2 cellular contexts compared by ENCODE assay signal in the genomic region with DNA sequence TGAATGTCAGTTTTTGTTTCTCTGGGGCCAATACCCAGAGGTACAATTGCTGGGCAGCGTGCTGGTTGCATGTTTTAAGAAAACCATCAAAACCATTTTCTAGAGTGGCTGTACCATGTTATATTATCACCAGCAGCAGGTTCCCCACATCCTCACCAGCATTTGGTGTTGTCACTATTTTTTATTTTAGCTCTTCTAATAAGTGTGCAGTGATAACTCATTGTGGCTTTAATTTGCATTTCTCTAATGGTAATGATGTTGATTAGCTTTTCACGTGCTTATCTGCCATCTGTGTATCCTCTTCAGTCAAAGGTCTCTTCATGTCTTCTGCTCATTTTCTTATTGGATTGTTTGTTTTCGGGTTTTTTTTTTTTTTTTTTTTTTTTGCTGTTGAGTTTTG.
TF ChIP-seq lines count a peak whose summit lies in the region.

No MANE protein-coding gene starts in this region.

TF ChIP-seq in A549, 52 proteins besides CTCF, POLR2A, EP300 and RAD21:
- TF ChIP-seq, protein P1, sequence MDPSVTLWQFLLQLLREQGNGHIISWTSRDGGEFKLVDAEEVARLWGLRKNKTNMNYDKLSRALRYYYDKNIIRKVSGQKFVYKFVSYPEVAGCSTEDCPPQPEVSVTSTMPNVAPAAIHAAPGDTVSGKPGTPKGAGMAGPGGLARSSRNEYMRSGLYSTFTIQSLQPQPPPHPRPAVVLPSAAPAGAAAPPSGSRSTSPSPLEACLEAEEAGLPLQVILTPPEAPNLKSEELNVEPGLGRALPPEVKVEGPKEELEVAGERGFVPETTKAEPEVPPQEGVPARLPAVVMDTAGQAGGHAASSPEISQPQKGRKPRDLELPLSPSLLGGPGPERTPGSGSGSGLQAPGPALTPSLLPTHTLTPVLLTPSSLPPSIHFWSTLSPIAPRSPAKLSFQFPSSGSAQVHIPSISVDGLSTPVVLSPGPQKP (IDR thresholded peaks at IDR 0.05; ENCODE audit: low read depth, low read length), result no peak
- TF ChIP-seq RCOR1 (IDR thresholded peaks at IDR 0.05; ENCODE audit: low read depth, low read length), result no peak
- TF ChIP-seq HOXB5 (CRISPR knock-in tag; IDR thresholded peaks at IDR 0.05), result no peak
- no peak for TF ChIP-seq NR3C1 (IDR thresholded peaks at IDR 0.05)
- TF ChIP-seq CEBPB (IDR thresholded peaks at IDR 0.05), result no peak
- TF ChIP-seq ESRRA (IDR thresholded peaks at IDR 0.05; ENCODE audit: borderline replicate concordance, low read length), result no peak
- TF ChIP-seq, protein P2, sequence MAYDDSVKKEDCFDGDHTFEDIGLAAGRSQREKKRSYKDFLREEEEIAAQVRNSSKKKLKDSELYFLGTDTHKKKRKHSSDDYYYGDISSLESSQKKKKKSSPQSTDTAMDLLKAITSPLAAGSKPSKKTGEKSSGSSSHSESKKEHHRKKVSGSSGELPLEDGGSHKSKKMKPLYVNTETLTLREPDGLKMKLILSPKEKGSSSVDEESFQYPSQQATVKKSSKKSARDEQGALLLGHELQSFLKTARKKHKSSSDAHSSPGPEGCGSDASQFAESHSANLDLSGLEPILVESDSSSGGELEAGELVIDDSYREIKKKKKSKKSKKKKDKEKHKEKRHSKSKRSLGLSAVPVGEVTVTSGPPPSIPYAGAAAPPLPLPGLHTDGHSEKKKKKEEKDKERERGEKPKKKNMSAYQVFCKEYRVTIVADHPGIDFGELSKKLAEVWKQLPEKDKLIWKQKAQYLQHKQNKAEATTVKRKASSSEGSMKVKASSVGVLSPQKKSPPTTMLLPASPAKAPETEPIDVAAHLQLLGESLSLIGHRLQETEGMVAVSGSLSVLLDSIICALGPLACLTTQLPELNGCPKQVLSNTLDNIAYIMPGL (CRISPR knock-in tag; IDR thresholded peaks at IDR 0.05; ENCODE audit: borderline replicate concordance), result no peak
- TF ChIP-seq, protein P3, sequence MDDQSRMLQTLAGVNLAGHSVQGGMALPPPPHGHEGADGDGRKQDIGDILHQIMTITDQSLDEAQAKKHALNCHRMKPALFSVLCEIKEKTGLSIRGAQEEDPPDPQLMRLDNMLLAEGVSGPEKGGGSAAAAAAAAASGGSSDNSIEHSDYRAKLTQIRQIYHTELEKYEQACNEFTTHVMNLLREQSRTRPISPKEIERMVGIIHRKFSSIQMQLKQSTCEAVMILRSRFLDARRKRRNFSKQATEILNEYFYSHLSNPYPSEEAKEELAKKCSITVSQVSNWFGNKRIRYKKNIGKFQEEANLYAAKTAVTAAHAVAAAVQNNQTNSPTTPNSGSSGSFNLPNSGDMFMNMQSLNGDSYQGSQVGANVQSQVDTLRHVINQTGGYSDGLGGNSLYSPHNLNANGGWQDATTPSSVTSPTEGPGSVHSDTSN (IDR thresholded peaks at IDR 0.05), result no peak
- TF ChIP-seq, protein P4, sequence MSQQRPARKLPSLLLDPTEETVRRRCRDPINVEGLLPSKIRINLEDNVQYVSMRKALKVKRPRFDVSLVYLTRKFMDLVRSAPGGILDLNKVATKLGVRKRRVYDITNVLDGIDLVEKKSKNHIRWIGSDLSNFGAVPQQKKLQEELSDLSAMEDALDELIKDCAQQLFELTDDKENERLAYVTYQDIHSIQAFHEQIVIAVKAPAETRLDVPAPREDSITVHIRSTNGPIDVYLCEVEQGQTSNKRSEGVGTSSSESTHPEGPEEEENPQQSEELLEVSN (IDR thresholded peaks at IDR 0.05; ENCODE audit: borderline replicate concordance, low read depth), result no peak
- TF ChIP-seq, protein P5, sequence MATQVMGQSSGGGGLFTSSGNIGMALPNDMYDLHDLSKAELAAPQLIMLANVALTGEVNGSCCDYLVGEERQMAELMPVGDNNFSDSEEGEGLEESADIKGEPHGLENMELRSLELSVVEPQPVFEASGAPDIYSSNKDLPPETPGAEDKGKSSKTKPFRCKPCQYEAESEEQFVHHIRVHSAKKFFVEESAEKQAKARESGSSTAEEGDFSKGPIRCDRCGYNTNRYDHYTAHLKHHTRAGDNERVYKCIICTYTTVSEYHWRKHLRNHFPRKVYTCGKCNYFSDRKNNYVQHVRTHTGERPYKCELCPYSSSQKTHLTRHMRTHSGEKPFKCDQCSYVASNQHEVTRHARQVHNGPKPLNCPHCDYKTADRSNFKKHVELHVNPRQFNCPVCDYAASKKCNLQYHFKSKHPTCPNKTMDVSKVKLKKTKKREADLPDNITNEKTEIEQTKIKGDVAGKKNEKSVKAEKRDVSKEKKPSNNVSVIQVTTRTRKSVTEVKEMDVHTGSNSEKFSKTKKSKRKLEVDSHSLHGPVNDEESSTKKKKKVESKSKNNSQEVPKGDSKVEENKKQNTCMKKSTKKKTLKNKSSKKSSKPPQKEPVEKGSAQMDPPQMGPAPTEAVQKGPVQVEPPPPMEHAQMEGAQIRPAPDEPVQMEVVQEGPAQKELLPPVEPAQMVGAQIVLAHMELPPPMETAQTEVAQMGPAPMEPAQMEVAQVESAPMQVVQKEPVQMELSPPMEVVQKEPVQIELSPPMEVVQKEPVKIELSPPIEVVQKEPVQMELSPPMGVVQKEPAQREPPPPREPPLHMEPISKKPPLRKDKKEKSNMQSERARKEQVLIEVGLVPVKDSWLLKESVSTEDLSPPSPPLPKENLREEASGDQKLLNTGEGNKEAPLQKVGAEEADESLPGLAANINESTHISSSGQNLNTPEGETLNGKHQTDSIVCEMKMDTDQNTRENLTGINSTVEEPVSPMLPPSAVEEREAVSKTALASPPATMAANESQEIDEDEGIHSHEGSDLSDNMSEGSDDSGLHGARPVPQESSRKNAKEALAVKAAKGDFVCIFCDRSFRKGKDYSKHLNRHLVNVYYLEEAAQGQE (IDR thresholded peaks at IDR 0.05), result no peak
TF ChIP-seq in A549: peak in this region for 0.

TF ChIP-seq in GM12878, 131 proteins besides CTCF, POLR2A, EP300 and RAD21:
- TF ChIP-seq BHLHE40 (IDR thresholded peaks at IDR 0.05; ENCODE audit: borderline replicate concordance in 1 of 2, low read depth in 2 of 2, low read length in 1 of 2), result peak; percentile 17 to 21; a peak in 1 of 4 replicates
- no peak for TF ChIP-seq EED (IDR thresholded peaks at IDR 0.05; ENCODE audit: low read depth)
